Comparison of ENCODE assay signal across 1 cellular context in the genomic region with DNA sequence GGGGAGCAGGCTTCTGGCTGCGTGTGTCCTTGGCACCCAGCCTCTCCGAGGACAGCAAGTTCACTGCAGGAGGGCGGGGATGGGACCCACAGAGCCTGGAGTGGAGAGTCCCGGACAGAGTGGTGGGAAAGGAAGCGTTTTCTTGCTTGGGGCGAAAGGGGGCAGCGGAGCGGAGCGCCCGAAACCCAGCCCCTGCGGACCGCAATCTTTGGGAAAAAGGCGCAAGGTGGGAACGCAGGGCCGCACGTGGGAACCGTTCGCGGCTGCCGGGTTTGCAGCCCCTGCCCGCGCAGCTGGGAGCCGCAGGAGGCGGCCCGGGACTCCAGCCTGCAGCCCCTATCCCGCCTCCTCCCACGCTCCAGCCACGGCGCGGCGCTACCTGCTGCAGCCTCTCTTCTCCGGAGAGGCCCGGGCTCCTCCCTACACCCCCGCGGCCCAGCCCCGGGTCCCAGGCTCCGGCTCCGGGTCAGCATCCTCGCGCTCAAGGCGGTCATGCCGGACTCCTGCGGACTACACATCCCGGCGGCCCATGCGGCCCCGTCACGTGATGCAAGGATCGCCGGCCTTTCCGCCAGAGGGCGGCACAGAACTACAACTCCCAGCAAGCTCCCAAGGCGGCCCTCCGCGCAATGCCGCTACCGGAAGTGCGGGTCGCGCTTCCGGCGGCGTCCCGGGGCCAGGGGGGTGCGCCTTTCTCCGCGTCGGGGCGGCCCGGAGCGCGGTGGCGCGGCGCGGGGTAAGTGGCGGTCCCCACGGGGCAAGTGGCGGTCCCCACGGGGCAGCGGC.
TF ChIP-seq lines count a peak whose summit lies in the region.

Gene NTHL1, minus strand, starts transcription at position 505 of the 786 bp plus-strand sequence. Its CDS starts 11 bp downstream, at position 494.
Gene TSC2, plus strand, starts transcription at position 656 of the 786 bp plus-strand sequence. CDS start 631 bp downstream, outside the sequence.

TF ChIP-seq in HEK293, 187 proteins besides CTCF, POLR2A, EP300 and RAD21 (continued from another document and continues in another):
- TF ChIP-seq ZNF518A (tag by site-specific recombination; conservative IDR thresholded peaks at IDR 0.05; ENCODE audit: low read depth) (peak; percentile 63), ZNF266 (tag by site-specific recombination; IDR thresholded peaks at IDR 0.05; ENCODE audit: low read depth) (no peak), ZNF600 (tag by site-specific recombination; IDR thresholded peaks at IDR 0.05) (peak; percentile 82), ZFP69B (tag by site-specific recombination; IDR thresholded peaks at IDR 0.05) (peak; percentile 97), ZNF792 (tag by site-specific recombination; IDR thresholded peaks at IDR 0.05) (no peak), ZBTB8A (tag by site-specific recombination; IDR thresholded peaks at IDR 0.05) (peak; percentile 85), ZNF677 (tag by site-specific recombination; IDR thresholded peaks at IDR 0.05) (peak; percentile 49; the same call in 1 of the 2 replicates), ZNF311 (tag by site-specific recombination; IDR thresholded peaks at IDR 0.05; ENCODE audit: borderline replicate concordance) (no peak), ZNF24 (tag by site-specific recombination; IDR thresholded peaks at IDR 0.05) (peak; percentile 74), ZNF785 (tag by site-specific recombination; IDR thresholded peaks at IDR 0.05) (no peak), ZNF549 (tag by site-specific recombination; IDR thresholded peaks at IDR 0.05) (no peak), ZNF707 (tag by site-specific recombination; IDR thresholded peaks at IDR 0.05) (no peak), TCF7L2 (IDR thresholded peaks at IDR 0.05; ENCODE audit: borderline replicate concordance, low read depth, low read length) (no peak), ZFP41 (tag by site-specific recombination; IDR thresholded peaks at IDR 0.05; ENCODE audit: borderline replicate concordance) (no peak), ZNF623 (tag by site-specific recombination; IDR thresholded peaks at IDR 0.05) (no peak), ZNF37A (tag by site-specific recombination; IDR thresholded peaks at IDR 0.05) (no peak), GLI4 (tag by site-specific recombination; IDR thresholded peaks at IDR 0.05) (no peak), ZNF214 (tag by site-specific recombination; IDR thresholded peaks at IDR 0.05; ENCODE audit: borderline replicate concordance) (no peak), ZXDB (tag by site-specific recombination; IDR thresholded peaks at IDR 0.05) (peak; percentile 94), ZNF585B (tag by site-specific recombination; IDR thresholded peaks at IDR 0.05) (no peak), SP3 (tag by site-specific recombination; IDR thresholded peaks at IDR 0.05) (peak; percentile 93), ZNF548 (tag by site-specific recombination; IDR thresholded peaks at IDR 0.05) (no peak), GFI1B (tag by site-specific recombination; IDR thresholded peaks at IDR 0.05) (no peak), ZNF423 (tag by site-specific recombination; IDR thresholded peaks at IDR 0.05) (no peak), PRDM6 (tag by site-specific recombination; IDR thresholded peaks at IDR 0.05) (no peak), KLF10 (tag by site-specific recombination; IDR thresholded peaks at IDR 0.05) (peak; percentile 72), ZNF335 (tag by site-specific recombination; conservative IDR thresholded peaks at IDR 0.05) (peak; percentile 85), ZFP3 (tag by site-specific recombination; IDR thresholded peaks at IDR 0.05; ENCODE audit: low read depth) (no peak), KLF16 (tag by site-specific recombination; IDR thresholded peaks at IDR 0.05) (0 out of 2 replicates have a peak, but pooled peaks have one; percentile 79), ZNF488 (tag by site-specific recombination; IDR thresholded peaks at IDR 0.05) (no peak), IKZF3 (tag by site-specific recombination; IDR thresholded peaks at IDR 0.05) (no peak; the same call in 1 of the 2 replicates)
- TF ChIP-seq, protein P1, sequence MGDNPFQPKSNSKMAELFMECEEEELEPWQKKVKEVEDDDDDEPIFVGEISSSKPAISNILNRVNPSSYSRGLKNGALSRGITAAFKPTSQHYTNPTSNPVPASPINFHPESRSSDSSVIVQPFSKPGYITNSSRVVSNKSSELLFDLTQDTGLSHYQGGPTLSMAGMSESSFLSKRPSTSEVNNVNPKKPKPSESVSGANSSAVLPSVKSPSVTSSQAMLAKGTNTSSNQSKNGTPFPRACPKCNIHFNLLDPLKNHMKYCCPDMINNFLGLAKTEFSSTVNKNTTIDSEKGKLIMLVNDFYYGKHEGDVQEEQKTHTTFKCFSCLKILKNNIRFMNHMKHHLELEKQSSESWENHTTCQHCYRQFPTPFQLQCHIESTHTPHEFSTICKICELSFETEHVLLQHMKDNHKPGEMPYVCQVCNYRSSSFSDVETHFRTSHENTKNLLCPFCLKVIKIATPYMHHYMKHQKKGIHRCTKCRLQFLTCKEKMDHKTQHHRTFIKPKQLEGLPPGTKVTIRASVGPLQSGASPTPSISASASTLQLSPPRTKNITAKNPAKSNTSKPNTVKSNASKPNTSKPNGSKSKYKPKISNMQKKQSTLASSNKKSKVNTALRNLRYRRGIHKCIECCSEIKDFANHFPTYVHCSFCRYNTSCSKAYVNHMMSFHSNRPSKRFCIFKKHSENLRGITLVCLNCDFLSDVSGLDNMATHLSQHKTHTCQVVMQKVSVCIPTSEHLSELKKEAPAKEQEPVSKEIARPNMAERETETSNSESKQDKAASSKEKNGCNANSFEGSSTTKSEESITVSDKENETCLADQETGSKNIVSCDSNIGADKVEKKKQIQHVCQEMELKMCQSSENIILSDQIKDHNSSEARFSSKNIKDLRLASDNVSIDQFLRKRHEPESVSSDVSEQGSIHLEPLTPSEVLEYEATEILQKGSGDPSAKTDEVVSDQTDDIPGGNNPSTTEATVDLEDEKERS (tag by site-specific recombination; IDR thresholded peaks at IDR 0.05) = no peak
- TF ChIP-seq, protein P2, sequence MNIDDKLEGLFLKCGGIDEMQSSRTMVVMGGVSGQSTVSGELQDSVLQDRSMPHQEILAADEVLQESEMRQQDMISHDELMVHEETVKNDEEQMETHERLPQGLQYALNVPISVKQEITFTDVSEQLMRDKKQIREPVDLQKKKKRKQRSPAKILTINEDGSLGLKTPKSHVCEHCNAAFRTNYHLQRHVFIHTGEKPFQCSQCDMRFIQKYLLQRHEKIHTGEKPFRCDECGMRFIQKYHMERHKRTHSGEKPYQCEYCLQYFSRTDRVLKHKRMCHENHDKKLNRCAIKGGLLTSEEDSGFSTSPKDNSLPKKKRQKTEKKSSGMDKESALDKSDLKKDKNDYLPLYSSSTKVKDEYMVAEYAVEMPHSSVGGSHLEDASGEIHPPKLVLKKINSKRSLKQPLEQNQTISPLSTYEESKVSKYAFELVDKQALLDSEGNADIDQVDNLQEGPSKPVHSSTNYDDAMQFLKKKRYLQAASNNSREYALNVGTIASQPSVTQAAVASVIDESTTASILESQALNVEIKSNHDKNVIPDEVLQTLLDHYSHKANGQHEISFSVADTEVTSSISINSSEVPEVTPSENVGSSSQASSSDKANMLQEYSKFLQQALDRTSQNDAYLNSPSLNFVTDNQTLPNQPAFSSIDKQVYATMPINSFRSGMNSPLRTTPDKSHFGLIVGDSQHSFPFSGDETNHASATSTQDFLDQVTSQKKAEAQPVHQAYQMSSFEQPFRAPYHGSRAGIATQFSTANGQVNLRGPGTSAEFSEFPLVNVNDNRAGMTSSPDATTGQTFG (tag by site-specific recombination; IDR thresholded peaks at IDR 0.05; ENCODE audit: borderline replicate concordance) = no peak
- TF ChIP-seq, protein P3, sequence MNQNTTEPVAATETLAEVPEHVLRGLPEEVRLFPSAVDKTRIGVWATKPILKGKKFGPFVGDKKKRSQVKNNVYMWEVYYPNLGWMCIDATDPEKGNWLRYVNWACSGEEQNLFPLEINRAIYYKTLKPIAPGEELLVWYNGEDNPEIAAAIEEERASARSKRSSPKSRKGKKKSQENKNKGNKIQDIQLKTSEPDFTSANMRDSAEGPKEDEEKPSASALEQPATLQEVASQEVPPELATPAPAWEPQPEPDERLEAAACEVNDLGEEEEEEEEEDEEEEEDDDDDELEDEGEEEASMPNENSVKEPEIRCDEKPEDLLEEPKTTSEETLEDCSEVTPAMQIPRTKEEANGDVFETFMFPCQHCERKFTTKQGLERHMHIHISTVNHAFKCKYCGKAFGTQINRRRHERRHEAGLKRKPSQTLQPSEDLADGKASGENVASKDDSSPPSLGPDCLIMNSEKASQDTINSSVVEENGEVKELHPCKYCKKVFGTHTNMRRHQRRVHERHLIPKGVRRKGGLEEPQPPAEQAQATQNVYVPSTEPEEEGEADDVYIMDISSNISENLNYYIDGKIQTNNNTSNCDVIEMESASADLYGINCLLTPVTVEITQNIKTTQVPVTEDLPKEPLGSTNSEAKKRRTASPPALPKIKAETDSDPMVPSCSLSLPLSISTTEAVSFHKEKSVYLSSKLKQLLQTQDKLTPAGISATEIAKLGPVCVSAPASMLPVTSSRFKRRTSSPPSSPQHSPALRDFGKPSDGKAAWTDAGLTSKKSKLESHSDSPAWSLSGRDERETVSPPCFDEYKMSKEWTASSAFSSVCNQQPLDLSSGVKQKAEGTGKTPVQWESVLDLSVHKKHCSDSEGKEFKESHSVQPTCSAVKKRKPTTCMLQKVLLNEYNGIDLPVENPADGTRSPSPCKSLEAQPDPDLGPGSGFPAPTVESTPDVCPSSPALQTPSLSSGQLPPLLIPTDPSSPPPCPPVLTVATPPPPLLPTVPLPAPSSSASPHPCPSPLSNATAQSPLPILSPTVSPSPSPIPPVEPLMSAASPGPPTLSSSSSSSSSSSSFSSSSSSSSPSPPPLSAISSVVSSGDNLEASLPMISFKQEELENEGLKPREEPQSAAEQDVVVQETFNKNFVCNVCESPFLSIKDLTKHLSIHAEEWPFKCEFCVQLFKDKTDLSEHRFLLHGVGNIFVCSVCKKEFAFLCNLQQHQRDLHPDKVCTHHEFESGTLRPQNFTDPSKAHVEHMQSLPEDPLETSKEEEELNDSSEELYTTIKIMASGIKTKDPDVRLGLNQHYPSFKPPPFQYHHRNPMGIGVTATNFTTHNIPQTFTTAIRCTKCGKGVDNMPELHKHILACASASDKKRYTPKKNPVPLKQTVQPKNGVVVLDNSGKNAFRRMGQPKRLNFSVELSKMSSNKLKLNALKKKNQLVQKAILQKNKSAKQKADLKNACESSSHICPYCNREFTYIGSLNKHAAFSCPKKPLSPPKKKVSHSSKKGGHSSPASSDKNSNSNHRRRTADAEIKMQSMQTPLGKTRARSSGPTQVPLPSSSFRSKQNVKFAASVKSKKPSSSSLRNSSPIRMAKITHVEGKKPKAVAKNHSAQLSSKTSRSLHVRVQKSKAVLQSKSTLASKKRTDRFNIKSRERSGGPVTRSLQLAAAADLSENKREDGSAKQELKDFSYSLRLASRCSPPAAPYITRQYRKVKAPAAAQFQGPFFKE (tag by site-specific recombination; IDR thresholded peaks at IDR 0.05; ENCODE audit: borderline replicate concordance) = no peak; the same call in 1 of the 2 replicates
- TF ChIP-seq, protein P4, sequence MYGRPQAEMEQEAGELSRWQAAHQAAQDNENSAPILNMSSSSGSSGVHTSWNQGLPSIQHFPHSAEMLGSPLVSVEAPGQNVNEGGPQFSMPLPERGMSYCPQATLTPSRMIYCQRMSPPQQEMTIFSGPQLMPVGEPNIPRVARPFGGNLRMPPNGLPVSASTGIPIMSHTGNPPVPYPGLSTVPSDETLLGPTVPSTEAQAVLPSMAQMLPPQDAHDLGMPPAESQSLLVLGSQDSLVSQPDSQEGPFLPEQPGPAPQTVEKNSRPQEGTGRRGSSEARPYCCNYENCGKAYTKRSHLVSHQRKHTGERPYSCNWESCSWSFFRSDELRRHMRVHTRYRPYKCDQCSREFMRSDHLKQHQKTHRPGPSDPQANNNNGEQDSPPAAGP (tag by site-specific recombination; IDR thresholded peaks at IDR 0.05) = peak; percentile 51; the same call in 1 of the 2 replicates
